ENCODE assay signal across 8 cellular contexts in genomic region chr12:120468271-120468845, GRCh38. TPM values are rescaled to one million over a fixed set of nuclear protein-coding genes. Genes with fewer than 3 reads are reported as not detected.
DNase-seq lines count a peak whose midpoint lies in the region; ATAC-seq and TF ChIP-seq lines count a peak whose summit lies in the region.

No MANE protein-coding gene starts in this region.

- no peak for ATAC-seq in WTC11
- ATAC-seq in naive thymus-derived CD4-positive, alpha-beta T cell, result no peak

- peak; percentile 43 for DNase-seq in activated CD4-positive, alpha-beta T cell treated with anti-CD3 and anti-CD28 coated beads for 48 hours
- DNase-seq in activated CD4-positive, alpha-beta T cell treated with anti-CD3 and anti-CD28 coated beads for 1 hour, result no peak
- no peak for DNase-seq in Jurkat, Clone E6-1 (ENCODE audit: low read depth, low spot score)
- DNase-seq in WTC11 (ENCODE audit: low spot score), result peak; percentile 33
- peak in 1 of 9 donors; percentile 30 for DNase-seq in naive thymus-derived CD4-positive, alpha-beta T cell
- no peak for DNase-seq in GDM1 (lab: John Stamatoyannopoulos, UW)
- DNase-seq in posterior cingulate gyrus, result no peak

- H3K27ac ChIP-seq in esophagus (ENCODE audit: low read depth in 2 of 2, low read length in 1 of 2), result peak overlapping the region; percentile 89 to 93
- peak overlapping the region; percentile 86 for H3K27ac ChIP-seq in naive thymus-derived CD4-positive, alpha-beta T cell (ENCODE audit: low read depth, low read length)

- POLR2A ChIA-PET in WTC11 (lab: Charles Lee), result interaction anchor here (0.6 to 2.7 kb wide), 4 partner anchors 11 to 88 kb away, joined by 3 to 9 read pairs (median 4); partner anchors contain the start of gene DYNLL1
- POLR2A ChIA-PET in naive thymus-derived CD4-positive, alpha-beta T cell (lab: Charles Lee), result interaction anchor here (0.6 to 4.5 kb wide), 18 partner anchors 10 to 1420 kb away, joined by 3 to 34 read pairs (median 4); partner anchors contain the start of genes COQ5, COX6A1, DYNLL1 and PSMD9

- intact Hi-C loops in naive thymus-derived CD4-positive, alpha-beta T cell (cut with micrococcal nuclease), result loop anchor here (2.0 kb wide), 2 partner anchors 14 to 152 kb away; no protein-coding TSS in a partner anchor
- intact Hi-C loops in posterior cingulate gyrus (cut with DNase I), result no loop called here

- peak overlapping the region; percentile 86 for H3K27ac Mint-ChIP-seq in WTC11
- H3K27ac Mint-ChIP-seq in naive thymus-derived CD4-positive, alpha-beta T cell, result peak overlapping the region; percentile 71 to 92 (median 86)

- no peak for TF ChIP-seq CTCF in WTC11 (IDR thresholded peaks at IDR 0.05)

- peak overlapping the region; percentile 89 for H3K4me3 ChIP-seq in Jurkat, Clone E6-1 (ENCODE audit: low read length)
- H3K4me3 ChIP-seq in esophagus (ENCODE audit: low read depth in 1 of 2, low read length in 2 of 2), result peak overlapping the region; percentile 94 to 95
- peak overlapping the region; percentile 78 for H3K4me3 ChIP-seq in naive thymus-derived CD4-positive, alpha-beta T cell (ENCODE audit: low read length)

- no peaks in the 10 kb centered on the region for H3K9me3 ChIP-seq in esophagus (ENCODE audit: control insufficient read depth in 2 of 2, insufficient read depth in 1 of 2, low read depth in 1 of 2, low read length in 1 of 2)
- H3K9me3 ChIP-seq in naive thymus-derived CD4-positive, alpha-beta T cell (ENCODE audit: control insufficient read depth in 2 of 3, low read length in 3 of 3), result no peaks in the 10 kb centered on the region

- CTCF ChIA-PET in WTC11 (lab: Charles Lee), result interaction anchor here (0.6 to 3.4 kb wide), 13 partner anchors 11 to 166 kb away, joined by 3 to 44 read pairs (median 7); partner anchors contain the start of genes DYNLL1 and SIRT4
- CTCF ChIA-PET in naive thymus-derived CD4-positive, alpha-beta T cell (lab: Charles Lee), result interaction anchor here (1.4 to 2.2 kb wide), 4 partner anchors 9 to 35 kb away, joined by 3 to 10 read pairs (median 6); no protein-coding TSS in a partner anchor

- 1 to 2% methylated on average over 23 of the region's 23 CpGs for WGBS in esophagus, 2 donors

- H3K36me3 Mint-ChIP-seq in WTC11, result peaks cover 34% of the 10 kb centered on the region
- peaks cover 4 to 18% (median 9%) of the 10 kb centered on the region in 5 donors for H3K36me3 Mint-ChIP-seq in naive thymus-derived CD4-positive, alpha-beta T cell

- no peaks in the 10 kb centered on the region for H3K9me3 Mint-ChIP-seq in WTC11
- no peaks in the 10 kb centered on the region for H3K9me3 Mint-ChIP-seq in naive thymus-derived CD4-positive, alpha-beta T cell

- peaks cover 11 to 14% of the 10 kb centered on the region in 2 donors for H3K36me3 ChIP-seq in esophagus (ENCODE audit: control insufficient read depth in 2 of 2, insufficient read depth in 2 of 2, low read length in 1 of 2)
- H3K36me3 ChIP-seq in naive thymus-derived CD4-positive, alpha-beta T cell (ENCODE audit: control insufficient read depth in 2 of 3, insufficient read depth in 3 of 3, low read length in 3 of 3), result peaks cover 11 to 30% (median 29%) of the 10 kb centered on the region in 3 experiments

- peaks cover 23% of the 10 kb centered on the region for H3K4me1 Mint-ChIP-seq in WTC11
- H3K4me1 Mint-ChIP-seq in naive thymus-derived CD4-positive, alpha-beta T cell, result peaks cover 35 to 59% (median 49%) of the 10 kb centered on the region in 7 donors

- peaks cover 0 to 7% of the 10 kb centered on the region in 2 donors for H3K4me1 ChIP-seq in esophagus (ENCODE audit: control insufficient read depth in 2 of 2, insufficient read depth in 2 of 2, low read length in 1 of 2)
- H3K4me1 ChIP-seq in naive thymus-derived CD4-positive, alpha-beta T cell (ENCODE audit: control insufficient read depth in 2 of 2, insufficient read depth in 2 of 2, low read length in 2 of 2), result peaks cover 4 to 31% of the 10 kb centered on the region in 2 donors

- peak overlapping the region; percentile 87 for H3K4me3 Mint-ChIP-seq in WTC11
- peak overlapping the region; percentile 75 to 99 (median 90) for H3K4me3 Mint-ChIP-seq in naive thymus-derived CD4-positive, alpha-beta T cell

- H3K27me3 ChIP-seq in esophagus (ENCODE audit: control insufficient read depth in 1 of 2, insufficient read depth in 2 of 2, low read length in 2 of 2), result no peaks in the 10 kb centered on the region
- H3K27me3 ChIP-seq in naive thymus-derived CD4-positive, alpha-beta T cell (ENCODE audit: control insufficient read depth in 2 of 2, insufficient read depth in 2 of 2, low read length in 2 of 2), result no peaks in the 10 kb centered on the region

- H3K27me3 Mint-ChIP-seq in WTC11 (ENCODE audit: low read depth), result no peaks in the 10 kb centered on the region
- no peaks in the 10 kb centered on the region for H3K27me3 Mint-ChIP-seq in naive thymus-derived CD4-positive, alpha-beta T cell

TF ChIP-seq in WTC11, 78 proteins besides CTCF, POLR2A, EP300 and RAD21 (continues in another document):
- TF ChIP-seq JUN (CRISPR knock-in tag; IDR thresholded peaks at IDR 0.05), result no peak
- no peak for TF ChIP-seq MYBL2 (CRISPR knock-in tag; IDR thresholded peaks at IDR 0.05)
- TF ChIP-seq PRDM15 (CRISPR knock-in tag; IDR thresholded peaks at IDR 0.05), result peak; percentile 93
- 0 out of 2 replicates have a peak, but pooled peaks have one; percentile 14 for TF ChIP-seq MAX (CRISPR knock-in tag; IDR thresholded peaks at IDR 0.05)

RNA-seq across cellular contexts. Expression of gene SRSF9, which starts 1.2 kb away (rescaled TPM):
- 333 TPM for polyA plus RNA-seq in Jurkat, Clone E6-1 (2012; ENCODE audit: insufficient read depth, insufficient read length)
- total RNA-seq in WTC11 (2021), result 274 to 286 TPM (median 276 TPM) in 3 replicates
- 100 to 1,000 TPM; 119 to 133 TPM for polyA plus RNA-seq in esophagus
- total RNA-seq in naive thymus-derived CD4-positive, alpha-beta T cell, result 100 to 1,000 TPM; 136 to 191 (median 145) TPM
- 100 to 1,000 TPM; 148 to 152 TPM for polyA plus RNA-seq in naive thymus-derived CD4-positive, alpha-beta T cell

RNA-seq across cellular contexts. Expression of gene GATC, which starts 22.1 kb away (rescaled TPM):
- polyA plus RNA-seq in Jurkat, Clone E6-1 (2012; ENCODE audit: insufficient read depth, insufficient read length), result 30.8 TPM
- 29.8 to 36.9 TPM (median 33.9 TPM) in 3 replicates for total RNA-seq in WTC11 (2021)
- polyA plus RNA-seq in esophagus, result 1 to 10 TPM; 6.3 to 6.8 TPM
- 10 to 100 TPM; 21.8 to 30.6 (median 26.9) TPM for total RNA-seq in naive thymus-derived CD4-positive, alpha-beta T cell
- 10 to 100 TPM; 14.4 to 19.7 TPM for polyA plus RNA-seq in naive thymus-derived CD4-positive, alpha-beta T cell

RNA-seq across cellular contexts. Expression of gene TRIAP1, which starts 22.2 kb away (rescaled TPM):
- polyA plus RNA-seq in Jurkat, Clone E6-1 (2012; ENCODE audit: insufficient read depth, insufficient read length), result 61.3 TPM
- total RNA-seq in WTC11 (2021), result 59.5 to 75.3 TPM (median 60.4 TPM) in 3 replicates
- polyA plus RNA-seq in esophagus, result 10 to 100 TPM; 19.2 to 28.0 TPM
- 10 to 100 TPM; 15.9 to 38.0 (median 19.6) TPM for total RNA-seq in naive thymus-derived CD4-positive, alpha-beta T cell
- 10 to 100 TPM; 47.9 to 55.1 TPM for polyA plus RNA-seq in naive thymus-derived CD4-positive, alpha-beta T cell

RNA-seq across cellular contexts. Expression of gene DYNLL1, which starts 27.6 kb away (rescaled TPM):
- 565 TPM for polyA plus RNA-seq in Jurkat, Clone E6-1 (2012; ENCODE audit: insufficient read depth, insufficient read length)
- 327 to 470 TPM (median 463 TPM) in 3 replicates for total RNA-seq in WTC11 (2021)
- polyA plus RNA-seq in esophagus, result 1,000 to 10,000 TPM; 1,023 to 1,071 TPM
- 100 to 1,000 TPM in 1 of 5 experiments, 10 to 100 TPM in 4; 35.0 to 301 (median 72.7) TPM for total RNA-seq in naive thymus-derived CD4-positive, alpha-beta T cell
- 100 to 1,000 TPM; 197 to 243 TPM for polyA plus RNA-seq in naive thymus-derived CD4-positive, alpha-beta T cell

RNA-seq across cellular contexts. Expression of gene COX6A1, which starts 30.4 kb away (rescaled TPM):
- 778 TPM for polyA plus RNA-seq in Jurkat, Clone E6-1 (2012; ENCODE audit: insufficient read depth, insufficient read length)
- 511 to 573 TPM (median 515 TPM) in 3 replicates for total RNA-seq in WTC11 (2021)
- 1,000 to 10,000 TPM; 1,054 to 1,119 TPM for polyA plus RNA-seq in esophagus
- total RNA-seq in naive thymus-derived CD4-positive, alpha-beta T cell, result 100 to 1,000 TPM; 118 to 270 (median 130) TPM
- polyA plus RNA-seq in naive thymus-derived CD4-positive, alpha-beta T cell, result 100 to 1,000 TPM; 648 to 782 TPM

Comparison
In these comparisons a context has a peak if more than half of its experiments do, and no peak if none do; other contexts are left out.
1. DNase-seq: peak in activated CD4-positive, alpha-beta T cell treated with anti-CD3 and anti-CD28 coated beads for 48 hours (single experiment) and WTC11 (single experiment); none in activated CD4-positive, alpha-beta T cell treated with anti-CD3 and anti-CD28 coated beads for 1 hour (single experiment), Jurkat, Clone E6-1 (single experiment), GDM1 (single experiment) and posterior cingulate gyrus (0 of 10).
2. Peak in every context shown above with its lines, with median percentiles within 50 percentile points of each other: H3K4me3 ChIP-seq.